ENCODE assay signal across 1 cellular context in the genomic region with DNA sequence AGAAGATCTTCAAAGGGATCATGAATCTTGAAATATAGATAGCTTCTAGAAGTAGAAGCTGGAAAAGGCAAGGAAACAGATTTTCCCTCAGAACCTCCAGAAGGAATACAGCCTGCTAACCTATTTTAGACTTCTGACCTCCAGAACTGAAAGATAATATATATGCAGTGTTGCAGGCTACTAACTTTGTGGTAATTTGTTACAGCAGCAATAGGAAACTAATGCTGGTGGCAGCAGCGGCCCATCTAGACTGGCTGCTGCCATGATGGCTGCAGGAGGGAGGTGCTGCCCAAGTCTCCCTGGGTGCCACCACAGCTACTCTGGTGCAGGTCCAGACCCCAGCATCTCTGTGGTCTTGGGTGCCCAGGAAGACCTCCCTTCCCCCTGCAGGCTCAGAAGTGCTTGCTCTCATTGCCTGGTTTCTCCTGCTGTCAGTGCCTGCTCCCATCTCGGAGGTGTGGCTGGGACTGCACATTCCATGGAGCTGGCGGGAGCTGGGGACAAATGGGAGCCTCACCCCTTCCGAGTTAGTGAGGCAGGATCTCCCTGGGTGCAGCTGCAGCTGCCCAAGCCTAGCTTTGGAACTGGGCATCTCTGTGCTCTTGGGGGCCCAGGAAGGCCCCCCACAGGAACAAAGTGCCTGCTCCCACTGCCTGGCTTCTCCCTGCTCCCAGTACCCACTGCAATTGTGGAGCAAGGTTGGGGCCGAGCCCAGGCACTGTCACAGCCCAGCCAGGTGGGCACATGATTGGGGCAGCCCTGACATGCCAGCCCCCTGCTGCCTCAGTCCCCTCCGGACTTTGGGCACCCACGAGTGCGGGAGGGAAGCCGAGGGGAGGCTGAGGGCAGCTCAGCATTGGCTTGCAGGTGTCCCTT.
TF ChIP-seq lines count a peak whose summit lies in the region.

No MANE protein-coding gene starts in this region.

TF ChIP-seq in HepG2, 621 proteins besides CTCF, POLR2A, EP300 and RAD21 (continued from another document and continues in another):
- TF ChIP-seq, protein P1, sequence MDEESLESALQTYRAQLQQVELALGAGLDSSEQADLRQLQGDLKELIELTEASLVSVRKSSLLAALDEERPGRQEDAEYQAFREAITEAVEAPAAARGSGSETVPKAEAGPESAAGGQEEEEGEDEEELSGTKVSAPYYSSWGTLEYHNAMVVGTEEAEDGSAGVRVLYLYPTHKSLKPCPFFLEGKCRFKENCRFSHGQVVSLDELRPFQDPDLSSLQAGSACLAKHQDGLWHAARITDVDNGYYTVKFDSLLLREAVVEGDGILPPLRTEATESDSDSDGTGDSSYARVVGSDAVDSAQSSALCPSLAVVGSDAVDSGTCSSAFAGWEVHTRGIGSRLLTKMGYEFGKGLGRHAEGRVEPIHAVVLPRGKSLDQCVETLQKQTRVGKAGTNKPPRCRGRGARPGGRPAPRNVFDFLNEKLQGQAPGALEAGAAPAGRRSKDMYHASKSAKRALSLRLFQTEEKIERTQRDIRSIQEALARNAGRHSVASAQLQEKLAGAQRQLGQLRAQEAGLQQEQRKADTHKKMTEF (CRISPR knock-in tag; IDR thresholded peaks at IDR 0.05) = no peak
- TF ChIP-seq ZNF264 (CRISPR knock-in tag; IDR thresholded peaks at IDR 0.05) (no peak), GATAD2A (CRISPR knock-in tag; IDR thresholded peaks at IDR 0.05) (no peak), ZNF883 (CRISPR knock-in tag; IDR thresholded peaks at IDR 0.05; ENCODE audit: not compliant biosample characterization) (peak; percentile 58), YEATS4 (CRISPR knock-in tag; IDR thresholded peaks at IDR 0.05; ENCODE audit: borderline replicate concordance) (no peak), ZNF777 (CRISPR knock-in tag; IDR thresholded peaks at IDR 0.05) (no peak), HNRNPL (IDR thresholded peaks at IDR 0.05; ENCODE audit: low read depth, low read length) (peak; percentile 91), TEAD2 (CRISPR knock-in tag; IDR thresholded peaks at IDR 0.05) (no peak), ZNF383 (CRISPR knock-in tag; IDR thresholded peaks at IDR 0.05; ENCODE audit: borderline replicate concordance) (no peak), SETDB1 (CRISPR knock-in tag; IDR thresholded peaks at IDR 0.05; ENCODE audit: borderline replicate concordance) (no peak), HES4 (CRISPR knock-in tag; IDR thresholded peaks at IDR 0.05; ENCODE audit: borderline replicate concordance) (no peak), TOE1 (CRISPR knock-in tag; IDR thresholded peaks at IDR 0.05) (no peak), ZNF235 (CRISPR knock-in tag; IDR thresholded peaks at IDR 0.05; ENCODE audit: borderline replicate concordance) (no peak), ZBTB1 (CRISPR knock-in tag; IDR thresholded peaks at IDR 0.05; ENCODE audit: borderline replicate concordance) (no peak), EEA1 (CRISPR knock-in tag; IDR thresholded peaks at IDR 0.05; ENCODE audit: borderline replicate concordance) (no peak), ZMYM2 (CRISPR knock-in tag; IDR thresholded peaks at IDR 0.05) (no peak), TP53 (CRISPR knock-in tag; conservative IDR thresholded peaks at IDR 0.05) (no peak), EED (CRISPR knock-in tag; IDR thresholded peaks at IDR 0.05) (no peak), ZNF326 (CRISPR knock-in tag; IDR thresholded peaks at IDR 0.05; ENCODE audit: borderline replicate concordance) (no peak), SMARCE1 (IDR thresholded peaks at IDR 0.05; ENCODE audit: borderline replicate concordance) (no peak), PCBP1 (IDR thresholded peaks at IDR 0.05; ENCODE audit: borderline replicate concordance, low read depth, low read length) (0 out of 2 replicates have a peak, but pooled peaks have one; percentile 35), ZNF124 (CRISPR knock-in tag; IDR thresholded peaks at IDR 0.05) (no peak), TBX3 (IDR thresholded peaks at IDR 0.05; ENCODE audit: borderline replicate concordance) (no peak), ZFY (CRISPR knock-in tag; IDR thresholded peaks at IDR 0.05) (peak; percentile 41; the same call in 1 of the 2 replicates), SOX13 (IDR thresholded peaks at IDR 0.05) (no peak), SOX13 (CRISPR knock-in tag; conservative IDR thresholded peaks at IDR 0.05 in 1 of 2, IDR thresholded peaks at IDR 0.05 in 1 of 2) (no peak), ZNF20 (CRISPR knock-in tag; IDR thresholded peaks at IDR 0.05) (no peak), ZNF292 (CRISPR knock-in tag; IDR thresholded peaks at IDR 0.05; ENCODE audit: borderline replicate concordance, low read depth) (peak; percentile 75), ZNF543 (CRISPR knock-in tag; IDR thresholded peaks at IDR 0.05) (no peak)
- TF ChIP-seq, protein P2, sequence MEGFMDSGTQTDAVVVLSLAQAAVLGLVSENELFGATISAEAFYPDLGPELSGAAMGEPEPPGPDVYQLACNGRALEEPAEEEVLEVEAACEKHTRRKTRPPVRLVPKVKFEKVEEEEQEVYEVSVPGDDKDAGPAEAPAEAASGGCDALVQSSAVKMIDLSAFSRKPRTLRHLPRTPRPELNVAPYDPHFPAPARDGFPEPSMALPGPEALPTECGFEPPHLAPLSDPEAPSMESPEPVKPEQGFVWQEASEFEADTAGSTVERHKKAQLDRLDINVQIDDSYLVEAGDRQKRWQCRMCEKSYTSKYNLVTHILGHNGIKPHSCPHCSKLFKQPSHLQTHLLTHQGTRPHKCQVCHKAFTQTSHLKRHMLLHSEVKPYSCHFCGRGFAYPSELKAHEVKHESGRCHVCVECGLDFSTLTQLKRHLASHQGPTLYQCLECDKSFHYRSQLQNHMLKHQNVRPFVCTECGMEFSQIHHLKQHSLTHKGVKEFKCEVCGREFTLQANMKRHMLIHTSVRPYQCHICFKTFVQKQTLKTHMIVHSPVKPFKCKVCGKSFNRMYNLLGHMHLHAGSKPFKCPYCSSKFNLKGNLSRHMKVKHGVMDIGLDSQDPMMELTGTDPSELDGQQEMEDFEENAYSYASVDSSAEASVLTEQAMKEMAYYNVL (CRISPR knock-in tag; IDR thresholded peaks at IDR 0.05; ENCODE audit: borderline replicate concordance) = 0 out of 2 replicates have a peak, but pooled peaks have one; percentile 4
- TF ChIP-seq, protein P3, sequence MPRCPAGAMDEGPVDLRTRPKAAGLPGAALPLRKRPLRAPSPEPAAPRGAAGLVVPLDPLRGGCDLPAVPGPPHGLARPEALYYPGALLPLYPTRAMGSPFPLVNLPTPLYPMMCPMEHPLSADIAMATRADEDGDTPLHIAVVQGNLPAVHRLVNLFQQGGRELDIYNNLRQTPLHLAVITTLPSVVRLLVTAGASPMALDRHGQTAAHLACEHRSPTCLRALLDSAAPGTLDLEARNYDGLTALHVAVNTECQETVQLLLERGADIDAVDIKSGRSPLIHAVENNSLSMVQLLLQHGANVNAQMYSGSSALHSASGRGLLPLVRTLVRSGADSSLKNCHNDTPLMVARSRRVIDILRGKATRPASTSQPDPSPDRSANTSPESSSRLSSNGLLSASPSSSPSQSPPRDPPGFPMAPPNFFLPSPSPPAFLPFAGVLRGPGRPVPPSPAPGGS (CRISPR knock-in tag; IDR thresholded peaks at IDR 0.05) = 0 out of 2 replicates have a peak, but pooled peaks have one; percentile 37
- TF ChIP-seq, protein P4, sequence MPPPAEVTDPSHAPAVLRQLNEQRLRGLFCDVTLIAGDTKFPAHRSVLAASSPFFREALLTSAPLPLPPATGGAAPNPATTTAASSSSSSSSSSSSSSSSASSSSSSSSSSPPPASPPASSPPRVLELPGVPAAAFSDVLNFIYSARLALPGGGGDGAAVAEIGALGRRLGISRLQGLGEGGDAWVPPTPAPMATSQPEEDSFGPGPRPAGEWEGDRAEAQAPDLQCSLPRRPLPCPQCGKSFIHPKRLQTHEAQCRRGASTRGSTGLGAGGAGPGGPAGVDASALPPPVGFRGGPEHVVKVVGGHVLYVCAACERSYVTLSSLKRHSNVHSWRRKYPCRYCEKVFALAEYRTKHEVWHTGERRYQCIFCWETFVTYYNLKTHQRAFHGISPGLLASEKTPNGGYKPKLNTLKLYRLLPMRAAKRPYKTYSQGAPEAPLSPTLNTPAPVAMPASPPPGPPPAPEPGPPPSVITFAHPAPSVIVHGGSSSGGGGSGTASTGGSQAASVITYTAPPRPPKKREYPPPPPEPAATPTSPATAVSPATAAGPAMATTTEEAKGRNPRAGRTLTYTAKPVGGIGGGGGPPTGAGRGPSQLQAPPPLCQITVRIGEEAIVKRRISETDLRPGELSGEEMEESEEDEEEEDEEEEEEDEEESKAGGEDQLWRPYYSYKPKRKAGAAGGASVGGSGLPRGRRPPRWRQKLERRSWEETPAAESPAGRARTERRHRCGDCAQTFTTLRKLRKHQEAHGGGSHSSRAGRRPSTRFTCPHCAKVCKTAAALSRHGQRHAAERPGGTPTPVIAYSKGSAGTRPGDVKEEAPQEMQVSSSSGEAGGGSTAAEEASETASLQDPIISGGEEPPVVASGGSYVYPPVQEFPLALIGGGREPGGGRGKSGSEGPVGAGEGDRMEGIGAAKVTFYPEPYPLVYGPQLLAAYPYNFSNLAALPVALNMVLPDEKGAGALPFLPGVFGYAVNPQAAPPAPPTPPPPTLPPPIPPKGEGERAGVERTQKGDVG (CRISPR knock-in tag; IDR thresholded peaks at IDR 0.05; ENCODE audit: borderline replicate concordance) = peak; percentile 71; the same call in 1 of the 2 replicates
- TF ChIP-seq, protein P5, sequence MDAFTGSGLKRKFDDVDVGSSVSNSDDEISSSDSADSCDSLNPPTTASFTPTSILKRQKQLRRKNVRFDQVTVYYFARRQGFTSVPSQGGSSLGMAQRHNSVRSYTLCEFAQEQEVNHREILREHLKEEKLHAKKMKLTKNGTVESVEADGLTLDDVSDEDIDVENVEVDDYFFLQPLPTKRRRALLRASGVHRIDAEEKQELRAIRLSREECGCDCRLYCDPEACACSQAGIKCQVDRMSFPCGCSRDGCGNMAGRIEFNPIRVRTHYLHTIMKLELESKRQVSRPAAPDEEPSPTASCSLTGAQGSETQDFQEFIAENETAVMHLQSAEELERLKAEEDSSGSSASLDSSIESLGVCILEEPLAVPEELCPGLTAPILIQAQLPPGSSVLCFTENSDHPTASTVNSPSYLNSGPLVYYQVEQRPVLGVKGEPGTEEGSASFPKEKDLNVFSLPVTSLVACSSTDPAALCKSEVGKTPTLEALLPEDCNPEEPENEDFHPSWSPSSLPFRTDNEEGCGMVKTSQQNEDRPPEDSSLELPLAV (CRISPR knock-in tag; conservative IDR thresholded peaks at IDR 0.05; ENCODE audit: low read depth) = no peak
- TF ChIP-seq, protein P6, sequence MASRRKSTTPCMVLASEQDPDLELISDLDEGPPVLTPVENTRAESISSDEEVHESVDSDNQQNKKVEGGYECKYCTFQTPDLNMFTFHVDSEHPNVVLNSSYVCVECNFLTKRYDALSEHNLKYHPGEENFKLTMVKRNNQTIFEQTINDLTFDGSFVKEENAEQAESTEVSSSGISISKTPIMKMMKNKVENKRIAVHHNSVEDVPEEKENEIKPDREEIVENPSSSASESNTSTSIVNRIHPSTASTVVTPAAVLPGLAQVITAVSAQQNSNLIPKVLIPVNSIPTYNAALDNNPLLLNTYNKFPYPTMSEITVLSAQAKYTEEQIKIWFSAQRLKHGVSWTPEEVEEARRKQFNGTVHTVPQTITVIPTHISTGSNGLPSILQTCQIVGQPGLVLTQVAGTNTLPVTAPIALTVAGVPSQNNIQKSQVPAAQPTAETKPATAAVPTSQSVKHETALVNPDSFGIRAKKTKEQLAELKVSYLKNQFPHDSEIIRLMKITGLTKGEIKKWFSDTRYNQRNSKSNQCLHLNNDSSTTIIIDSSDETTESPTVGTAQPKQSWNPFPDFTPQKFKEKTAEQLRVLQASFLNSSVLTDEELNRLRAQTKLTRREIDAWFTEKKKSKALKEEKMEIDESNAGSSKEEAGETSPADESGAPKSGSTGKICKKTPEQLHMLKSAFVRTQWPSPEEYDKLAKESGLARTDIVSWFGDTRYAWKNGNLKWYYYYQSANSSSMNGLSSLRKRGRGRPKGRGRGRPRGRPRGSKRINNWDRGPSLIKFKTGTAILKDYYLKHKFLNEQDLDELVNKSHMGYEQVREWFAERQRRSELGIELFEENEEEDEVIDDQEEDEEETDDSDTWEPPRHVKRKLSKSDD (CRISPR knock-in tag; IDR thresholded peaks at IDR 0.05; ENCODE audit: low read depth) = no peak
- TF ChIP-seq, protein P7, sequence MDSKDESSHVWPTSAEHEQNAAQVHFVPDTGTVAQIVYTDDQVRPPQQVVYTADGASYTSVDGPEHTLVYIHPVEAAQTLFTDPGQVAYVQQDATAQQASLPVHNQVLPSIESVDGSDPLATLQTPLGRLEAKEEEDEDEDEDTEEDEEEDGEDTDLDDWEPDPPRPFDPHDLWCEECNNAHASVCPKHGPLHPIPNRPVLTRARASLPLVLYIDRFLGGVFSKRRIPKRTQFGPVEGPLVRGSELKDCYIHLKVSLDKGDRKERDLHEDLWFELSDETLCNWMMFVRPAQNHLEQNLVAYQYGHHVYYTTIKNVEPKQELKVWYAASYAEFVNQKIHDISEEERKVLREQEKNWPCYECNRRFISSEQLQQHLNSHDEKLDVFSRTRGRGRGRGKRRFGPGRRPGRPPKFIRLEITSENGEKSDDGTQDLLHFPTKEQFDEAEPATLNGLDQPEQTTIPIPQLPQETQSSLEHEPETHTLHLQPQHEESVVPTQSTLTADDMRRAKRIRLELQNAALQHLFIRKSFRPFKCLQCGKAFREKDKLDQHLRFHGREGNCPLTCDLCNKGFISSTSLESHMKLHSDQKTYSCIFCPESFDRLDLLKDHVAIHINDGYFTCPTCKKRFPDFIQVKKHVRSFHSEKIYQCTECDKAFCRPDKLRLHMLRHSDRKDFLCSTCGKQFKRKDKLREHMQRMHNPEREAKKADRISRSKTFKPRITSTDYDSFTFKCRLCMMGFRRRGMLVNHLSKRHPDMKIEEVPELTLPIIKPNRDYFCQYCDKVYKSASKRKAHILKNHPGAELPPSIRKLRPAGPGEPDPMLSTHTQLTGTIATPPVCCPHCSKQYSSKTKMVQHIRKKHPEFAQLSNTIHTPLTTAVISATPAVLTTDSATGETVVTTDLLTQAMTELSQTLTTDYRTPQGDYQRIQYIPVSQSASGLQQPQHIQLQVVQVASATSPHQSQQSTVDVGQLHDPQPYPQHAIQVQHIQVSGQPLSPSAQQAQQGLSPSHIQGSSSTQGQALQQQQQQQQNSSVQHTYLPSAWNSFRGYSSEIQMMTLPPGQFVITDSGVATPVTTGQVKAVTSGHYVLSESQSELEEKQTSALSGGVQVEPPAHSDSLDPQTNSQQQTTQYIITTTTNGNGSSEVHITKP (CRISPR knock-in tag; IDR thresholded peaks at IDR 0.05; ENCODE audit: low read depth) = no peak
